9 cellular contexts compared by ENCODE assay signal in genomic region chr7:44045226-44046014, GRCh38. TPM values are rescaled to one million over a fixed set of nuclear protein-coding genes. Genes with fewer than 3 reads are reported as not detected.
DNase-seq lines count a peak whose midpoint lies in the region; ATAC-seq lines count a peak whose summit lies in the region.
"Had no signal": no experiment of that assay in that cellular context is flagged by ENCODE, and none has a peak within 500 bp of the region (broad histone marks: within the 10 kb centered on the region; RNA-seq: fewer than 3 reads in every experiment).

No MANE protein-coding gene starts in this region.

- H3K36me3 Mint-ChIP-seq in activated T-helper 1 cell treated with anti-CD3 and anti-CD28 coated beads, Interleukin-12 subunit alpha, Interleukin-12 subunit beta, Interleukin-2, Interleukin-4 antibody, amounts not matched to agents 30 ng/mL and 10 ng/mL and 1 ng/mL, durations not matched to agents 14 hours and 24 hours and 36 hours (ENCODE audit: low read depth), result peaks cover 24% of the 10 kb centered on the region

- H3K4me1 ChIP-seq in BLaER1, result peaks cover 57% of the 10 kb centered on the region
- H3K4me1 ChIP-seq in iPS-15b (ENCODE audit: control insufficient read depth, insufficient read depth, low read length), result peaks cover 6% of the 10 kb centered on the region
- H3K4me1 ChIP-seq in stomach smooth muscle (ENCODE audit: control insufficient read depth, insufficient read depth, low read length), result peaks cover 29% of the 10 kb centered on the region

- intact Hi-C loops in activated T-helper 1 cell treated with anti-CD3 and anti-CD28 coated beads, Interleukin-12 subunit alpha, Interleukin-12 subunit beta, Interleukin-2, Interleukin-4 antibody, amounts not matched to agents 30 ng/mL and 10 ng/mL and 1 ng/mL, durations not matched to agents 14 hours and 24 hours and 36 hours (cut with micrococcal nuclease), result loop anchor here (2.0 kb wide), 4 partner anchors 27 to 155 kb away; partner anchors contain the start of genes POLD2, POLM and YKT6

- H3K9me3 ChIP-seq in BLaER1, result no peaks in the 10 kb centered on the region
- no peaks in the 10 kb centered on the region for H3K9me3 ChIP-seq in iPS-15b (ENCODE audit: control insufficient read depth, insufficient read depth, low read length)
- no peaks in the 10 kb centered on the region for H3K9me3 ChIP-seq in stomach smooth muscle (ENCODE audit: control insufficient read depth in 2 of 2, low read length in 2 of 2)

- H4K20me1 ChIP-seq in BLaER1, result peaks cover 50% of the 10 kb centered on the region

- H3K27me3 ChIP-seq in BLaER1 (no peaks in the 10 kb centered on the region), iPS-15b (ENCODE audit: control insufficient read depth, insufficient read depth, low read length) (peaks cover 3% of the 10 kb centered on the region), stomach smooth muscle (ENCODE audit: control insufficient read depth in 1 of 2, insufficient read depth in 2 of 2, low read length in 2 of 2) (no peaks in the 10 kb centered on the region)

- ATAC-seq in HG02852 (IDR thresholded peaks at IDR 0.05; ENCODE audit: unreplicated experiment) (peak; percentile 8), HG02678 (IDR thresholded peaks at IDR 0.05; ENCODE audit: unreplicated experiment) (no peak), HG03175 (IDR thresholded peaks at IDR 0.05; ENCODE audit: unreplicated experiment) (no peak)

- no peaks in the 10 kb centered on the region for H3K27me3 Mint-ChIP-seq in activated T-helper 1 cell treated with anti-CD3 and anti-CD28 coated beads, Interleukin-12 subunit alpha, Interleukin-12 subunit beta, Interleukin-2, Interleukin-4 antibody, amounts not matched to agents 30 ng/mL and 10 ng/mL and 1 ng/mL, durations not matched to agents 14 hours and 24 hours and 36 hours (ENCODE audit: insufficient read depth)

- H3K4me3 ChIP-seq in BLaER1 (peak overlapping the region; percentile 97), iPS-15b (ENCODE audit: low read depth, low read length) (peak overlapping the region; percentile 91), stomach smooth muscle (ENCODE audit: low read length in 2 of 2) (peak overlapping the region; percentile 65 to 88)

- H3K4me2 ChIP-seq in BLaER1, result peak overlapping the region; percentile 97

- no peaks in the 10 kb centered on the region for H3K9me3 Mint-ChIP-seq in activated T-helper 1 cell treated with anti-CD3 and anti-CD28 coated beads, Interleukin-12 subunit alpha, Interleukin-12 subunit beta, Interleukin-2, Interleukin-4 antibody, amounts not matched to agents 30 ng/mL and 10 ng/mL and 1 ng/mL, durations not matched to agents 14 hours and 24 hours and 36 hours

- peak overlapping the region; percentile 90 for H3K9ac ChIP-seq in BLaER1
- peak overlapping the region; percentile 54 for H3K9ac ChIP-seq in iPS-15b (ENCODE audit: low read depth, low read length)
- peak overlapping the region; percentile 83 to 94 for H3K9ac ChIP-seq in stomach smooth muscle (ENCODE audit: low read length in 2 of 2)

- H3K27ac ChIP-seq in BLaER1 (peak overlapping the region; percentile 89), stomach smooth muscle (ENCODE audit: low read length) (peak overlapping the region; percentile 75)

- no peak for DNase-seq in activated T-helper 1 cell treated with anti-CD3 and anti-CD28 coated beads, Interleukin-12 subunit alpha, Interleukin-12 subunit beta, Interleukin-2, Interleukin-4 antibody, amounts not matched to agents 30 ng/mL and 10 ng/mL and 1 ng/mL, durations not matched to agents 14 hours and 24 hours and 36 hours (ENCODE audit: low spot score)
- DNase-seq in D341Med (ENCODE audit: low spot score), result no peak

- peak overlapping the region; percentile 87 for H3K27ac Mint-ChIP-seq in activated T-helper 1 cell treated with anti-CD3 and anti-CD28 coated beads, Interleukin-12 subunit alpha, Interleukin-12 subunit beta, Interleukin-2, Interleukin-4 antibody, amounts not matched to agents 30 ng/mL and 10 ng/mL and 1 ng/mL, durations not matched to agents 14 hours and 24 hours and 36 hours

- H3K4me1 Mint-ChIP-seq in activated T-helper 1 cell treated with anti-CD3 and anti-CD28 coated beads, Interleukin-12 subunit alpha, Interleukin-12 subunit beta, Interleukin-2, Interleukin-4 antibody, amounts not matched to agents 30 ng/mL and 10 ng/mL and 1 ng/mL, durations not matched to agents 14 hours and 24 hours and 36 hours (ENCODE audit: low read depth), result peaks cover 52% of the 10 kb centered on the region

- H3K4me3 Mint-ChIP-seq in activated T-helper 1 cell treated with anti-CD3 and anti-CD28 coated beads, Interleukin-12 subunit alpha, Interleukin-12 subunit beta, Interleukin-2, Interleukin-4 antibody, amounts not matched to agents 30 ng/mL and 10 ng/mL and 1 ng/mL, durations not matched to agents 14 hours and 24 hours and 36 hours, result peak overlapping the region; percentile 92

- H3K36me3 ChIP-seq in BLaER1, result peaks cover 33% of the 10 kb centered on the region
- H3K36me3 ChIP-seq in iPS-15b (ENCODE audit: control insufficient read depth, insufficient read depth, low read length), result peaks cover 8% of the 10 kb centered on the region
- H3K36me3 ChIP-seq in stomach smooth muscle (ENCODE audit: control insufficient read depth in 2 of 2, insufficient read depth in 2 of 2, low read length in 2 of 2), result peaks cover 15 to 19% of the 10 kb centered on the region in 2 donors

RNA-seq across cellular contexts. Expression of gene DBNL, which starts 0.9 kb away (rescaled TPM):
- total RNA-seq in activated T-helper 1 cell treated with anti-CD3 and anti-CD28 coated beads, Interleukin-12 subunit alpha, Interleukin-12 subunit beta, Interleukin-2, Interleukin-4 antibody, amounts not matched to agents 30 ng/mL and 10 ng/mL and 1 ng/mL, durations not matched to agents 14 hours and 24 hours and 36 hours, result 140 TPM in 2 replicates

RNA-seq across cellular contexts. Expression of gene PGAM2, which starts 19.9 kb away (rescaled TPM):
- total RNA-seq in activated T-helper 1 cell treated with anti-CD3 and anti-CD28 coated beads, Interleukin-12 subunit alpha, Interleukin-12 subunit beta, Interleukin-2, Interleukin-4 antibody, amounts not matched to agents 30 ng/mL and 10 ng/mL and 1 ng/mL, durations not matched to agents 14 hours and 24 hours and 36 hours, result 0.42 and 0.78 TPM in 2 replicates

RNA-seq across cellular contexts. Expression of gene POLM, which starts 36.9 kb away (rescaled TPM):
- 36.9 and 41.7 TPM in 2 replicates for total RNA-seq in activated T-helper 1 cell treated with anti-CD3 and anti-CD28 coated beads, Interleukin-12 subunit alpha, Interleukin-12 subunit beta, Interleukin-2, Interleukin-4 antibody, amounts not matched to agents 30 ng/mL and 10 ng/mL and 1 ng/mL, durations not matched to agents 14 hours and 24 hours and 36 hours

RNA-seq across cellular contexts. Expression of gene SPDYE1, which starts 47.7 kb away (rescaled TPM):
- not detected in 2 replicates for total RNA-seq in activated T-helper 1 cell treated with anti-CD3 and anti-CD28 coated beads, Interleukin-12 subunit alpha, Interleukin-12 subunit beta, Interleukin-2, Interleukin-4 antibody, amounts not matched to agents 30 ng/mL and 10 ng/mL and 1 ng/mL, durations not matched to agents 14 hours and 24 hours and 36 hours
- total RNA-seq: renal cortical epithelial cell had no signal

RNA-seq across cellular contexts. Expression of gene AEBP1, which starts 58.7 kb away (rescaled TPM):
- total RNA-seq in activated T-helper 1 cell treated with anti-CD3 and anti-CD28 coated beads, Interleukin-12 subunit alpha, Interleukin-12 subunit beta, Interleukin-2, Interleukin-4 antibody, amounts not matched to agents 30 ng/mL and 10 ng/mL and 1 ng/mL, durations not matched to agents 14 hours and 24 hours and 36 hours, result 17.0 and 17.2 TPM in 2 replicates
